ENCODE assay signal across 1 cellular context in genomic region chr15:68310178-68310810, GRCh38.
TF ChIP-seq lines count a peak whose summit lies in the region.

No MANE protein-coding gene starts in this region.

TF ChIP-seq in IMR-90, 13 proteins besides CTCF, POLR2A, EP300 and RAD21 (continued from another document):
- TF ChIP-seq SMC3 (IDR thresholded peaks at IDR 0.05; ENCODE audit: low read depth, low read length) (no peak), MAFK (IDR thresholded peaks at IDR 0.05; ENCODE audit: low read depth, low read length) (no peak), FOS (IDR thresholded peaks at IDR 0.05; ENCODE audit: low read depth, low read length) (no peak)
- TF ChIP-seq, protein P1, sequence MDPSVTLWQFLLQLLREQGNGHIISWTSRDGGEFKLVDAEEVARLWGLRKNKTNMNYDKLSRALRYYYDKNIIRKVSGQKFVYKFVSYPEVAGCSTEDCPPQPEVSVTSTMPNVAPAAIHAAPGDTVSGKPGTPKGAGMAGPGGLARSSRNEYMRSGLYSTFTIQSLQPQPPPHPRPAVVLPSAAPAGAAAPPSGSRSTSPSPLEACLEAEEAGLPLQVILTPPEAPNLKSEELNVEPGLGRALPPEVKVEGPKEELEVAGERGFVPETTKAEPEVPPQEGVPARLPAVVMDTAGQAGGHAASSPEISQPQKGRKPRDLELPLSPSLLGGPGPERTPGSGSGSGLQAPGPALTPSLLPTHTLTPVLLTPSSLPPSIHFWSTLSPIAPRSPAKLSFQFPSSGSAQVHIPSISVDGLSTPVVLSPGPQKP (IDR thresholded peaks at IDR 0.05; ENCODE audit: borderline replicate concordance, low read depth, low read length), result no peak
